ENCODE assay signal across 19 cellular contexts in the genomic region with DNA sequence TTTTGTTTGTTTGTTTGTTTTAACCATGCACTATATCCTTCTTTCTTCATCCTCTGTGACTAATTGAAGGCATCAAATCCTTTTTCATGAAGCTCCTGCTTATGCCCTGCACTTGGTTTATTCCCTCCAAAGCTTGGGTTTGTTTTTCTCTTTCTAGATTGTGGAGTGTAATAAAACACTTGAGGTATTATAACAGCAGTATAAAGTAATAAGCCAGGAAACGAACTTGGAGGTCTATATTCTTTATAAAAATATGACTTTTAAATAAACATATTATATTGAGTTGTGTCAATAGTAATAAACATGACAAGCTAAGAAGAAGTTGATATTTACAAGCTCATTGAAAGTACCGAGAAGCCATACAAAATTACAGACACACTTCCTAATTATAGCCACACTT.
A peak's percentile ranks its signal among the peaks of the same experiment; 100 is the strongest.
DNase-seq lines count a peak whose midpoint lies in the region; ATAC-seq lines count a peak whose summit lies in the region.
"Had no signal": no experiment of that assay in that cellular context is flagged by ENCODE, and none has a peak within 500 bp of the region (broad histone marks: within the 10 kb centered on the region; RNA-seq: fewer than 3 reads in every experiment).

No MANE protein-coding gene starts in this region.

- DNase-seq in adipocyte (ENCODE audit: low read depth) (peak; percentile 38), left colon (no peak), neuronal stem cell (ENCODE audit: low spot score) (no peak), posterior vena cava (ENCODE audit: low spot score) (no peak)
- DNase-seq in naive thymus-derived CD4-positive, alpha-beta T cell = no peak
- DNase-seq: ACHN; BE2C; Caco-2; CD4-positive, alpha-beta T cell; DMS153; DMS79; GDM1; HCEC 1CT; KBM-7 had no signal

- H3K4me1 ChIP-seq in adipocyte (ENCODE audit: control insufficient read depth, insufficient read depth, low read length) (peaks cover 35% of the 10 kb centered on the region), neuronal stem cell (ENCODE audit: control insufficient read depth in 2 of 2, insufficient read depth in 1 of 2, low read depth in 1 of 2, low read length in 2 of 2) (peaks cover 0 to 3% of the 10 kb centered on the region in 2 donors)
- no peaks in the 10 kb centered on the region for H3K4me1 ChIP-seq in naive thymus-derived CD4-positive, alpha-beta T cell (ENCODE audit: control insufficient read depth in 2 of 2, insufficient read depth in 2 of 2, low read length in 2 of 2)
- H3K4me1 ChIP-seq: BE2C, Caco-2 had no signal

- H3K18ac ChIP-seq in neuronal stem cell (ENCODE audit: low read length) = no peak overlapping the region

- WGBS in neuronal stem cell (ENCODE audit: extremely low coverage in 2 of 2, insufficient read length in 2 of 2, insufficient replicate concordance in 1 of 2), 2 donors = no CpG with 5 or more reads among the region's 2 CpGs

- POLR2A ChIA-PET in naive thymus-derived CD4-positive, alpha-beta T cell (lab: Charles Lee) = no interaction called here

- no peak overlapping the region for H3K4me2 ChIP-seq in neuronal stem cell (ENCODE audit: insufficient read depth, low read length, poor library complexity, severe bottlenecking)

- no peak overlapping the region for H3K14ac ChIP-seq in neuronal stem cell (ENCODE audit: low read length)

- peak overlapping the region; percentile 24 for H2AFZ ChIP-seq in neuronal stem cell (ENCODE audit: low read length)

- no peak overlapping the region for H2BK5ac ChIP-seq in neuronal stem cell (ENCODE audit: low read length)

- H3K4me3 ChIP-seq in adipocyte (ENCODE audit: low read length) (no peak overlapping the region), neuronal stem cell (ENCODE audit: low read length in 2 of 2) (no peak overlapping the region)
- H3K4me3 ChIP-seq in naive thymus-derived CD4-positive, alpha-beta T cell (ENCODE audit: low read length) = no peak overlapping the region

- no peak overlapping the region for H2BK15ac ChIP-seq in neuronal stem cell (ENCODE audit: low read length)

- no peaks in the 10 kb centered on the region for H3K4me1 Mint-ChIP-seq in naive thymus-derived CD4-positive, alpha-beta T cell

- peak; percentile 92 for ATAC-seq in left colon
- no peak for ATAC-seq in HG03457 (IDR thresholded peaks at IDR 0.05; ENCODE audit: unreplicated experiment)
- no peak for ATAC-seq in HG03520 (IDR thresholded peaks at IDR 0.05; ENCODE audit: unreplicated experiment)
- no peak for ATAC-seq in naive thymus-derived CD4-positive, alpha-beta T cell
- ATAC-seq: HepG2 had no signal

- no peak overlapping the region for H4K8ac ChIP-seq in neuronal stem cell (ENCODE audit: low read depth, low read length)

- H3K79me1 ChIP-seq in neuronal stem cell (ENCODE audit: low read depth, low read length) = no peaks in the 10 kb centered on the region

- no peak overlapping the region for H3K27ac Mint-ChIP-seq in naive thymus-derived CD4-positive, alpha-beta T cell
- H3K27ac Mint-ChIP-seq: CD4-positive, alpha-beta T cell; IgD-negative memory B cell had no signal

- H3K36me3 Mint-ChIP-seq in naive thymus-derived CD4-positive, alpha-beta T cell = no peaks in the 10 kb centered on the region
- H3K36me3 Mint-ChIP-seq: IgD-negative memory B cell had no signal

- H4K91ac ChIP-seq in neuronal stem cell (ENCODE audit: low read depth, low read length, poor library complexity) = no peak overlapping the region

- intact Hi-C loops in left colon (cut with DNase I, micrococcal nuclease) = no loop called here
- intact Hi-C loops in posterior vena cava (cut with DNase I) = no loop called here
- intact Hi-C loops in naive thymus-derived CD4-positive, alpha-beta T cell (cut with micrococcal nuclease) = no loop called here

- no peaks in the 10 kb centered on the region for H3K9me3 ChIP-seq in adipocyte (ENCODE audit: control insufficient read depth, low read length)
- no peaks in the 10 kb centered on the region for H3K9me3 ChIP-seq in neuronal stem cell (replicated peaks in 1 of 2; ENCODE audit: control insufficient read depth in 2 of 2, insufficient read depth in 1 of 2, low read depth in 1 of 2, low read length in 2 of 2)
- no peaks in the 10 kb centered on the region for H3K9me3 ChIP-seq in naive thymus-derived CD4-positive, alpha-beta T cell (ENCODE audit: control insufficient read depth in 2 of 3, low read length in 3 of 3)
- H3K9me3 ChIP-seq: BE2C, Caco-2 had no signal

- H3K36me3 ChIP-seq in adipocyte (ENCODE audit: control insufficient read depth, insufficient read depth, low read length, severe bottlenecking) (no peaks in the 10 kb centered on the region), neuronal stem cell (replicated peaks in 1 of 2; ENCODE audit: control insufficient read depth in 2 of 2, insufficient read depth in 2 of 2, low read length in 2 of 2) (no peaks in the 10 kb centered on the region)
- H3K36me3 ChIP-seq in naive thymus-derived CD4-positive, alpha-beta T cell (ENCODE audit: control insufficient read depth in 2 of 3, insufficient read depth in 3 of 3, low read length in 3 of 3) = no peaks in the 10 kb centered on the region
- H3K36me3 ChIP-seq: BE2C had no signal

- H3K23ac ChIP-seq in neuronal stem cell (ENCODE audit: low read depth, low read length, poor library complexity) = no peak overlapping the region

- H2BK12ac ChIP-seq in neuronal stem cell (ENCODE audit: low read length) = no peak overlapping the region

- no peak overlapping the region for H3K27ac ChIP-seq in neuronal stem cell (replicated peaks; ENCODE audit: low read length)
- H3K27ac ChIP-seq in naive thymus-derived CD4-positive, alpha-beta T cell (ENCODE audit: low read depth, low read length) = no peak overlapping the region
- H3K27ac ChIP-seq: C4-2B had no signal

- H2BK120ac ChIP-seq in neuronal stem cell (ENCODE audit: low read depth, low read length) = no peak overlapping the region

- H3K9ac ChIP-seq in adipocyte (ENCODE audit: low read length) (no peak overlapping the region), neuronal stem cell (ENCODE audit: low read depth, low read length, poor library complexity) (no peak overlapping the region)

- H3K27me3 Mint-ChIP-seq in naive thymus-derived CD4-positive, alpha-beta T cell = no peaks in the 10 kb centered on the region
- H3K27me3 Mint-ChIP-seq: CD4-positive, alpha-beta T cell had no signal

- H3K27me3 ChIP-seq in adipocyte (replicated peaks; ENCODE audit: control insufficient read depth, insufficient read depth, low read length) = no peaks in the 10 kb centered on the region
- no peaks in the 10 kb centered on the region for H3K27me3 ChIP-seq in neuronal stem cell (ENCODE audit: control insufficient read depth in 3 of 3, insufficient read depth in 3 of 3, low read depth in 1 of 3, low read length in 3 of 3)
- H3K27me3 ChIP-seq in naive thymus-derived CD4-positive, alpha-beta T cell (ENCODE audit: control insufficient read depth in 2 of 2, insufficient read depth in 2 of 2, low read length in 2 of 2) = no peaks in the 10 kb centered on the region
- H3K27me3 ChIP-seq: BE2C had no signal

- H3K4ac ChIP-seq in neuronal stem cell (ENCODE audit: low read length) = no peak overlapping the region

- CTCF ChIA-PET in naive thymus-derived CD4-positive, alpha-beta T cell (lab: Charles Lee) = no interaction called here

- no peak overlapping the region for H3K4me3 Mint-ChIP-seq in naive thymus-derived CD4-positive, alpha-beta T cell
- H3K4me3 Mint-ChIP-seq: CD4-positive, alpha-beta T cell; IgD-negative memory B cell had no signal

- peaks cover 0 to 8% (median 0%) of the 10 kb centered on the region in 11 donors for H3K9me3 Mint-ChIP-seq in naive thymus-derived CD4-positive, alpha-beta T cell
- H3K9me3 Mint-ChIP-seq: CD4-positive, alpha-beta T cell; IgD-negative memory B cell had no signal

- H2AK5ac ChIP-seq in neuronal stem cell (ENCODE audit: low read depth, low read length) = no peak overlapping the region
